Comparison of ENCODE assay signal across 9 cellular contexts in the genomic region with DNA sequence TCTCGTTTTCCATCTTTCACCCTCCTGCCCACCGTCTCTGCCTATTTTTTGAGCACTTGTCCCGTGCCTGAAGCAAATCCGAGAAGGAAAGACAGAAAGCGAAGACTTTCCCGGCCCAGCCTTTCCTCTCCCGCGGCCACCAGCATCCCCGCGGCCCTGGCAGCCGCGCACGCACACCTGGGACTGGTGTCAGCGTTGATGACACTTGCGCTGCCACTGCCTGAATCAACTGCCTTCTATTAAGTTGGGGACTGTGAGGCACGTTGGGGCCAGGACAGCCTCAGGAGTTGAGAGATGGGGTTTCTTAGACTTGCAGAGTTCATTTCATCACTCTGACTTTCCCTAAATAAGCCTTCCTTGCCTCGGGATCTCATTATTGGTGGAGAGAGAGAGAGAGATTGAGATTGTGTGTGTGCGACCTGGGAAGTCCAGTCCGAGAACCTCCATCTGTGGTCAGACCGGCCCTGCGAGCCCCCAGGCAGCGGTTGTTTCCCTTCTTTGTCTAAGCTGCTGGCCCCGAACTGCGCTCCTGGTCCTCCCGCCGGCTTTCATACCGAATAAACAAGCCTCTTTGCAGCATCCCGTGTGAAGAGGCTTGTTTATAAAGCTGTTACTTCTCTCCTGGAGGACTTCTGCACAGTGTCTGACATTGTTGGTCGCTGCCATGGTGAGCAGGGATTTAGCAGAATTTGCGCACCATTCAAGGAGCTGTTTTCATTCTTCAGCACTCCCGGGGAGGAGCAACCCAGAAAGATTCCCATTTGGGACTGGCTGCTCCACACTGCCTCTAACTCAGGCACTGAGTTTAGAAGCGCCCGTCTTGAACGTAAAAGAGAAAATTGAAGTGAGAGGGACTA. TPM values are rescaled to one million over a fixed set of nuclear protein-coding genes. Genes with fewer than 3 reads are reported as not detected.
DNase-seq lines count a peak whose midpoint lies in the region; TF ChIP-seq lines count a peak whose summit lies in the region.
"Had no signal": no experiment of that assay in that cellular context is flagged by ENCODE, and none has a peak within 500 bp of the region (broad histone marks: within the 10 kb centered on the region; RNA-seq: fewer than 3 reads in every experiment).

No MANE protein-coding gene starts in this region.

- H3K4me3 ChIP-seq in osteoblast (ENCODE audit: insufficient read depth, low read length) (no peak overlapping the region), lower leg skin (ENCODE audit: low read depth, poor library complexity, severe bottlenecking) (no peak overlapping the region), HAP-1 (no peak overlapping the region)

- H3K36me3 ChIP-seq in osteoblast (ENCODE audit: insufficient read depth, low read length) (no peaks in the 10 kb centered on the region), HAP-1 (replicated peaks) (no peaks in the 10 kb centered on the region)

- no peak overlapping the region for H3K4me2 ChIP-seq in osteoblast (ENCODE audit: insufficient read depth, low read length)

- peak overlapping the region; percentile 86 for H3K4me3 Mint-ChIP-seq in glutamatergic neuron (ENCODE audit: unreplicated experiment)

- TF ChIP-seq POLR2A in lower leg skin (IDR thresholded peaks at IDR 0.05): no peak

- intact Hi-C loops in lower leg skin (cut with DNase I; ENCODE audit: low total_unique reads): no loop called here

- peaks cover 29% of the 10 kb centered on the region for H3K27me3 ChIP-seq in osteoblast (ENCODE audit: insufficient read depth, low read length)
- peaks cover 41% of the 10 kb centered on the region for H3K27me3 ChIP-seq in HAP-1 (ENCODE audit: low read depth)

- H4K20me1 ChIP-seq in osteoblast (ENCODE audit: insufficient read depth, low read length): no peaks in the 10 kb centered on the region

- TF ChIP-seq CTCF in glutamatergic neuron (IDR thresholded peaks at IDR 0.05; ENCODE audit: partially characterized antibody, unreplicated experiment): no peak
- TF ChIP-seq CTCF in osteoblast (IDR thresholded peaks at IDR 0.05; ENCODE audit: extremely low read depth, low read depth, low read length): no peak
- TF ChIP-seq CTCF in lower leg skin (IDR thresholded peaks at IDR 0.05): no peak

- peak; percentile 21 for DNase-seq in COR-L47 (lab: John Stamatoyannopoulos, UW)
- peak; percentile 67 for DNase-seq in NCI-H748 (lab: John Stamatoyannopoulos, UW; ENCODE audit: unreplicated experiment)
- peak; percentile 19 for DNase-seq in glutamatergic neuron
- peak; percentile 55 for DNase-seq in osteoblast (ENCODE audit: insufficient read length, low spot score, missing footprints)
- DNase-seq in NCI-H446 treated with DMSO at 0.1 percent for 48 hours (lab: John Stamatoyannopoulos, UW): no peak
- no peak for DNase-seq in HuH-7.5 (ENCODE audit: low spot score)
- no peak for DNase-seq in lower leg skin (ENCODE audit: low spot score in 2 of 2)
- no peak for DNase-seq in HAP-1 (ENCODE audit: low spot score in 2 of 2)
- DNase-seq: HCEC 1CT had no signal

- in situ Hi-C loops in HAP-1 (cut with MboI; ENCODE audit: low sequenced_read_pairs): no loop called here

- H3K36me3 Mint-ChIP-seq in glutamatergic neuron (ENCODE audit: unreplicated experiment): no peaks in the 10 kb centered on the region

- H3K4me1 ChIP-seq in osteoblast (ENCODE audit: insufficient read depth, low read length) (no peaks in the 10 kb centered on the region), HAP-1 (no peaks in the 10 kb centered on the region)

- H3K4me1 Mint-ChIP-seq in glutamatergic neuron (ENCODE audit: low read depth, unreplicated experiment): peaks cover 2% of the 10 kb centered on the region

- H3K9me3 ChIP-seq in osteoblast (ENCODE audit: low read depth, low read length) (no peaks in the 10 kb centered on the region), HAP-1 (no peaks in the 10 kb centered on the region)

- WGBS in lower leg skin, 2 donors: 1 to 2% methylated on average over 33 to 34 of the region's 34 CpGs

- no peak overlapping the region for H3K27ac Mint-ChIP-seq in glutamatergic neuron (ENCODE audit: unreplicated experiment)

- H2AFZ ChIP-seq in osteoblast (ENCODE audit: low read length): no peak overlapping the region

- H3K79me2 ChIP-seq in osteoblast (ENCODE audit: insufficient read depth, low read length): no peaks in the 10 kb centered on the region

- H3K27ac ChIP-seq in osteoblast (ENCODE audit: low read depth, low read length): no peak overlapping the region

- H3K27me3 Mint-ChIP-seq in glutamatergic neuron (ENCODE audit: unreplicated experiment): peaks cover 16% of the 10 kb centered on the region

- H3K9me3 Mint-ChIP-seq in glutamatergic neuron (ENCODE audit: unreplicated experiment): peaks cover 1% of the 10 kb centered on the region

RNA-seq across cellular contexts. Expression of a gene that starts 1.5 kb away (rescaled TPM):
- total RNA-seq in glutamatergic neuron (ENCODE audit: unreplicated experiment): 1.5 TPM
- total RNA-seq in osteoblast: not detected in 2 replicates
- 1 to 10 TPM in 3 of 4 donors, under 1 TPM in 1; 0.65 to 8.3 (median 3.6) TPM for total RNA-seq in lower leg skin

Comparison
In these comparisons a context has a peak if more than half of its experiments do, and no peak if none do; other contexts are left out.
1. DNase-seq: peak in COR-L47 (single experiment), NCI-H748 (single experiment), glutamatergic neuron (single experiment) and osteoblast (single experiment); none in NCI-H446 treated with DMSO at 0.1 percent for 48 hours (single experiment), HuH-7.5 (single experiment), lower leg skin (0 of 2) and HAP-1 (0 of 2).